In the genomic region with DNA sequence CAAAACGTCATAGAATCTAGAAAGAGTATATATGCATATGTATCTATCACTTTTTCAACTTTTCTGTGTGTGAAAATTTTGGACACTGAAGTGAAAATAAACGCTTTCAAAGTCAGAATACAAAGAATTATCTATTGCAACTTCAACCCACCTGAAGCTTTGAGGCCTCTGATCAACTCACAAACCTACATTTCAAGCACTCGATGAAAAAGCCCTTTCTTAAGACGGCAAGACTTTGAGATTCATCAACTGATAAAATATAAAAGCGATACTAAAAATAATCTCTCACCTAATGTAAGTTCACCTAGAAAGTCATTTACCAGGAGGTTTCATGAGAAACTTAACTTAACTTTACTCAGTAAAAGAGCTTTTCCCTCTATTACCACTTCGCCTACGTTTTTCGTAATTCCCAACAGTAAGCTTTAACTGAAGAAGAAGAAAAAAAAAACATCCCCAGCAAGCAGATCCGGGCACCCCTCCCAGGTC, we compare ENCODE assay signal across 8 cellular contexts. TPM values are rescaled to one million over a fixed set of nuclear protein-coding genes. Genes with fewer than 3 reads are reported as not detected.
DNase-seq lines count a peak whose midpoint lies in the region; ATAC-seq lines count a peak whose summit lies in the region.

No MANE protein-coding gene starts in this region.

- peaks cover under 1% of the 10 kb centered on the region for H3K27me3 Mint-ChIP-seq in activated naive CD4-positive, alpha-beta T cell treated with anti-CD3 and anti-CD28 coated beads, Interleukin-2, amount 10 ng/mL, durations not matched to agents 7 days and 5 days
- no peaks in the 10 kb centered on the region for H3K27me3 Mint-ChIP-seq in activated T-helper 1 cell treated with anti-CD3 and anti-CD28 coated beads, Interleukin-12 subunit alpha, Interleukin-12 subunit beta, Interleukin-2, Interleukin-4 antibody, amounts not matched to agents 30 ng/mL and 10 ng/mL and 1 ng/mL, durations not matched to agents 14 hours and 24 hours and 36 hours (ENCODE audit: insufficient read depth)
- H3K27me3 Mint-ChIP-seq in stimulated activated naive CD8-positive, alpha-beta T cell treated with anti-CD3 and anti-CD28 coated beads, Interleukin-15, amount 100 ng/mL, for 72 hours: peaks cover 3% of the 10 kb centered on the region

- DNase-seq in activated naive CD4-positive, alpha-beta T cell treated with anti-CD3 and anti-CD28 coated beads, Interleukin-2, amount 10 ng/mL, durations not matched to agents 7 days and 5 days: no peak
- DNase-seq in activated naive CD4-positive, alpha-beta T cell treated with anti-CD3 and anti-CD28 coated beads, Interleukin-2, amount 50 U/mL, for 16 hours: no peak
- DNase-seq in activated T-helper 1 cell treated with anti-CD3 and anti-CD28 coated beads, Interleukin-12 subunit alpha, Interleukin-12 subunit beta, Interleukin-2, Interleukin-4 antibody, amounts not matched to agents 30 ng/mL and 10 ng/mL and 1 ng/mL, durations not matched to agents 14 hours and 24 hours and 36 hours (ENCODE audit: low spot score): no peak
- DNase-seq in stimulated activated naive CD8-positive, alpha-beta T cell treated with anti-CD3 and anti-CD28 coated beads, Interleukin-15, amount 100 ng/mL, for 72 hours: no peak
- no peak for DNase-seq in stimulated activated CD4-positive, alpha-beta T cell treated with anti-CD3 and anti-CD28 coated beads, Interleukin-2, amount 100 ng/mL, for 48 hours
- no peak for DNase-seq in activated CD8-positive, alpha-beta memory T cell treated with anti-CD3 and anti-CD28 coated beads, Interleukin-2, amount 50 U/mL, for 4 hours
- no peak for DNase-seq in AML-193 (lab: John Stamatoyannopoulos, UW)

- H3K27ac Mint-ChIP-seq in activated naive CD4-positive, alpha-beta T cell treated with anti-CD3 and anti-CD28 coated beads, Interleukin-2, amount 10 ng/mL, durations not matched to agents 7 days and 5 days: peak overlapping the region; percentile 98
- peak overlapping the region; percentile 99 for H3K27ac Mint-ChIP-seq in activated T-helper 1 cell treated with anti-CD3 and anti-CD28 coated beads, Interleukin-12 subunit alpha, Interleukin-12 subunit beta, Interleukin-2, Interleukin-4 antibody, amounts not matched to agents 30 ng/mL and 10 ng/mL and 1 ng/mL, durations not matched to agents 14 hours and 24 hours and 36 hours
- H3K27ac Mint-ChIP-seq in stimulated activated naive CD8-positive, alpha-beta T cell treated with anti-CD3 and anti-CD28 coated beads, Interleukin-15, amount 100 ng/mL, for 72 hours: peak overlapping the region; percentile 98

- no peak for ATAC-seq in stimulated activated naive CD8-positive, alpha-beta T cell treated with anti-CD3 and anti-CD28 coated beads, Interleukin-15, amount 100 ng/mL, for 72 hours

- H3K36me3 ChIP-seq in iPS-20b (ENCODE audit: insufficient read depth, low read depth, low read length): peaks cover 37% of the 10 kb centered on the region

- H3K4me3 Mint-ChIP-seq in activated naive CD4-positive, alpha-beta T cell treated with anti-CD3 and anti-CD28 coated beads, Interleukin-2, amount 10 ng/mL, durations not matched to agents 7 days and 5 days: peak overlapping the region; percentile 98
- peak overlapping the region; percentile 99 for H3K4me3 Mint-ChIP-seq in activated T-helper 1 cell treated with anti-CD3 and anti-CD28 coated beads, Interleukin-12 subunit alpha, Interleukin-12 subunit beta, Interleukin-2, Interleukin-4 antibody, amounts not matched to agents 30 ng/mL and 10 ng/mL and 1 ng/mL, durations not matched to agents 14 hours and 24 hours and 36 hours
- peak overlapping the region; percentile 98 for H3K4me3 Mint-ChIP-seq in stimulated activated naive CD8-positive, alpha-beta T cell treated with anti-CD3 and anti-CD28 coated beads, Interleukin-15, amount 100 ng/mL, for 72 hours

- no peaks in the 10 kb centered on the region for H3K9me3 ChIP-seq in iPS-20b (ENCODE audit: insufficient read depth, low read depth, low read length)

- peak overlapping the region; percentile 92 for H3K4me3 ChIP-seq in iPS-20b (ENCODE audit: low read length)

- H3K27ac ChIP-seq in iPS-20b (ENCODE audit: low read length): no peak overlapping the region

- CTCF ChIA-PET in activated naive CD4-positive, alpha-beta T cell treated with anti-CD3 and anti-CD28 coated beads, Interleukin-2, amount 10 ng/mL, durations not matched to agents 7 days and 5 days (lab: Charles Lee): interaction anchor here (1.0 to 1.7 kb wide), 2 partner anchors 32 to 156 kb away, joined by 5 to 6 read pairs; no protein-coding TSS in a partner anchor

- no peaks in the 10 kb centered on the region for H3K27me3 ChIP-seq in iPS-20b (ENCODE audit: insufficient read depth, low read length)

- peaks cover 51% of the 10 kb centered on the region for H3K4me1 Mint-ChIP-seq in activated naive CD4-positive, alpha-beta T cell treated with anti-CD3 and anti-CD28 coated beads, Interleukin-2, amount 10 ng/mL, durations not matched to agents 7 days and 5 days
- H3K4me1 Mint-ChIP-seq in activated T-helper 1 cell treated with anti-CD3 and anti-CD28 coated beads, Interleukin-12 subunit alpha, Interleukin-12 subunit beta, Interleukin-2, Interleukin-4 antibody, amounts not matched to agents 30 ng/mL and 10 ng/mL and 1 ng/mL, durations not matched to agents 14 hours and 24 hours and 36 hours (ENCODE audit: low read depth): peaks cover 40% of the 10 kb centered on the region
- H3K4me1 Mint-ChIP-seq in stimulated activated naive CD8-positive, alpha-beta T cell treated with anti-CD3 and anti-CD28 coated beads, Interleukin-15, amount 100 ng/mL, for 72 hours: peaks cover 43% of the 10 kb centered on the region

- H3K9me3 Mint-ChIP-seq in activated naive CD4-positive, alpha-beta T cell treated with anti-CD3 and anti-CD28 coated beads, Interleukin-2, amount 10 ng/mL, durations not matched to agents 7 days and 5 days: no peaks in the 10 kb centered on the region
- no peaks in the 10 kb centered on the region for H3K9me3 Mint-ChIP-seq in activated T-helper 1 cell treated with anti-CD3 and anti-CD28 coated beads, Interleukin-12 subunit alpha, Interleukin-12 subunit beta, Interleukin-2, Interleukin-4 antibody, amounts not matched to agents 30 ng/mL and 10 ng/mL and 1 ng/mL, durations not matched to agents 14 hours and 24 hours and 36 hours
- H3K9me3 Mint-ChIP-seq in stimulated activated naive CD8-positive, alpha-beta T cell treated with anti-CD3 and anti-CD28 coated beads, Interleukin-15, amount 100 ng/mL, for 72 hours: no peaks in the 10 kb centered on the region

- H3K4me1 ChIP-seq in iPS-20b (ENCODE audit: insufficient read depth, low read length): peaks cover 3% of the 10 kb centered on the region; the same call in 1 of the 2 replicates

- peak overlapping the region; percentile 98 for H3K9ac ChIP-seq in iPS-20b (ENCODE audit: low read depth, low read length)

- peaks cover 46% of the 10 kb centered on the region for H3K36me3 Mint-ChIP-seq in activated naive CD4-positive, alpha-beta T cell treated with anti-CD3 and anti-CD28 coated beads, Interleukin-2, amount 10 ng/mL, durations not matched to agents 7 days and 5 days
- peaks cover 33% of the 10 kb centered on the region for H3K36me3 Mint-ChIP-seq in activated T-helper 1 cell treated with anti-CD3 and anti-CD28 coated beads, Interleukin-12 subunit alpha, Interleukin-12 subunit beta, Interleukin-2, Interleukin-4 antibody, amounts not matched to agents 30 ng/mL and 10 ng/mL and 1 ng/mL, durations not matched to agents 14 hours and 24 hours and 36 hours (ENCODE audit: low read depth)

- intact Hi-C loops in activated T-helper 1 cell treated with anti-CD3 and anti-CD28 coated beads, Interleukin-12 subunit alpha, Interleukin-12 subunit beta, Interleukin-2, Interleukin-4 antibody, amounts not matched to agents 30 ng/mL and 10 ng/mL and 1 ng/mL, durations not matched to agents 14 hours and 24 hours and 36 hours (cut with micrococcal nuclease): loop anchor here (2.0 to 10.0 kb wide), 4 partner anchors 34 to 640 kb away; partner anchors contain the start of genes C5orf22 and DROSHA

RNA-seq across cellular contexts. Expression of gene GOLPH3, which starts 1.2 kb away (rescaled TPM):
- total RNA-seq in activated T-helper 1 cell treated with anti-CD3 and anti-CD28 coated beads, Interleukin-12 subunit alpha, Interleukin-12 subunit beta, Interleukin-2, Interleukin-4 antibody, amounts not matched to agents 30 ng/mL and 10 ng/mL and 1 ng/mL, durations not matched to agents 14 hours and 24 hours and 36 hours: 85.1 and 91.3 TPM in 2 replicates
